30 cellular contexts compared by ENCODE assay signal in the genomic region with DNA sequence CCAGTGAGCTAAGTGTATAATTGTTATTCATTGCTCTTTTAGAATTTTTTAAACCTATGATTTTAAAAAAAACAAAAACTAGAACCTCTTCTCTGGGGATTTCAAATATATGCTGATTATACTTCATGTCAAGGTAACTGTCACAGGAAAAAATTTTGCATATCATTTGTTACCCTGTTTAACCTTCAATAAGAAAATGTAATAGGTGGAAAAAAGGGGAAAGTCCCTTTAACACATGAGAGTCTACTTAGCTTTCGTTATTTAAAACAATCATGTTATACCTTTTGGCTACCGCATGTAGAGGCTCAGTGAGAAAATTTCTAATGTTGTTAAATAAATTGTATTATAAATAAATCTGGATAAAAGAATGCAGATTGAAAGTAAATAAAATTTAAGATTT.
DNase-seq lines count a peak whose midpoint lies in the region; ATAC-seq, FAIRE-seq and TF ChIP-seq lines count a peak whose summit lies in the region.
"Had no signal": no experiment of that assay in that cellular context is flagged by ENCODE, and none has a peak within 500 bp of the region (broad histone marks: within the 10 kb centered on the region; RNA-seq: fewer than 3 reads in every experiment).

No MANE protein-coding gene starts in this region.

- H3K4me3 Mint-ChIP-seq in activated T-cell treated with anti-CD3 and anti-CD28 coated beads, Interleukin-2, amount 50 U/mL, for 4 hours = no peak overlapping the region
- no peak overlapping the region for H3K4me3 Mint-ChIP-seq in activated T-cell treated with anti-CD3 and anti-CD28 coated beads, Interleukin-2, amount 50 U/mL, for 24 hours
- H3K4me3 Mint-ChIP-seq in memory B cell = no peak overlapping the region
- H3K4me3 Mint-ChIP-seq: CD4-positive, alpha-beta memory T cell had no signal

- FAIRE-seq in pancreas (lab: Jason Lieb, UNC) = no peak
- FAIRE-seq: GM12892, HepG2 had no signal

- no peaks in the 10 kb centered on the region for H3K27me3 Mint-ChIP-seq in activated T-cell treated with anti-CD3 and anti-CD28 coated beads, Interleukin-2, amount 50 U/mL, for 4 hours (ENCODE audit: low read depth)
- peaks cover 4% of the 10 kb centered on the region for H3K27me3 Mint-ChIP-seq in activated T-cell treated with anti-CD3 and anti-CD28 coated beads, Interleukin-2, amount 50 U/mL, for 24 hours
- peaks cover 4% of the 10 kb centered on the region for H3K27me3 Mint-ChIP-seq in memory B cell
- H3K27me3 Mint-ChIP-seq: CD4-positive, alpha-beta memory T cell had no signal

- H3K9me3 ChIP-seq in adipocyte (ENCODE audit: control insufficient read depth, low read length) (no peaks in the 10 kb centered on the region), pancreas (no peaks in the 10 kb centered on the region)
- H3K9me3 ChIP-seq: Caco-2, SJCRH30 had no signal

- no peak for DNase-seq in activated T-cell treated with anti-CD3 and anti-CD28 coated beads, Interleukin-2, amount 50 U/mL, for 4 hours
- DNase-seq in activated T-cell treated with anti-CD3 and anti-CD28 coated beads, Interleukin-2, amount 50 U/mL, for 24 hours = no peak
- no peak for DNase-seq in adipocyte (ENCODE audit: low read depth)
- no peak for DNase-seq in memory B cell (ENCODE audit: low spot score in 2 of 2)
- no peak for DNase-seq in pancreas
- no peak for DNase-seq in NCI-H748 treated with DMSO at 0.1 percent for 48 hours (lab: John Stamatoyannopoulos, UW)
- DNase-seq in dorsolateral prefrontal cortex = no peak
- DNase-seq in epidermal melanocyte (ENCODE audit: insufficient read length, low spot score) = no peak
- DNase-seq: 8988T; ACHN; Caco-2; CD4-positive, alpha-beta memory T cell; DMS79 treated with DMSO at 0.1 percent for 48 hours; GF-D8; Karpas-422; NCI-H1092 treated with DMSO at 0.1 percent for 48 hours; NCI-H1436; NCI-H187; NCI-H2081 treated with DMSO at 0.1 percent for 48 hours; NCI-H2171; NCI-H226; NCI-H510A; NCI-H774; PC-3; SJCRH30 had no signal

- intact Hi-C loops in pancreas (cut with DNase I) (no loop called here), dorsolateral prefrontal cortex (cut with DNase I) (no loop called here)

- TF ChIP-seq CTCF in pancreas (IDR thresholded peaks at IDR 0.05) = no peak
- no peak for TF ChIP-seq CTCF in dorsolateral prefrontal cortex (IDR thresholded peaks at IDR 0.05 in 54 of 56, conservative IDR thresholded peaks at IDR 0.05 in 2 of 56; ENCODE audit: low read depth in 1 of 56, partially characterized antibody in 56 of 56)

- H3K4me3 ChIP-seq in adipocyte (ENCODE audit: low read length) (no peak overlapping the region), pancreas (no peak overlapping the region), dorsolateral prefrontal cortex (no peak overlapping the region)
- H3K4me3 ChIP-seq: BLaER1 treated with 17β-estradiol and CSF1 and Interleukin-3, amounts not matched to agents 10 nM and 100 nM; SJCRH30 had no signal

- peak; percentile 28 to 66 for ATAC-seq in activated T-cell treated with anti-CD3 and anti-CD28 coated beads, Interleukin-2, amount 50 U/mL, for 4 hours
- ATAC-seq in memory B cell (ENCODE audit: low read depth) = peak; percentile 86
- ATAC-seq in pancreas = no peak
- ATAC-seq: HCT116, HepG2, PC-3, Right ventricle myocardium inferior had no signal

- H3K36me3 ChIP-seq in adipocyte (ENCODE audit: control insufficient read depth, insufficient read depth, low read length, severe bottlenecking) (no peaks in the 10 kb centered on the region), pancreas (no peaks in the 10 kb centered on the region)
- H3K36me3 ChIP-seq: BLaER1 treated with 17β-estradiol and CSF1 and Interleukin-3, amounts not matched to agents 10 nM and 100 nM; SJCRH30 had no signal

- H3K4me1 Mint-ChIP-seq in activated T-cell treated with anti-CD3 and anti-CD28 coated beads, Interleukin-2, amount 50 U/mL, for 4 hours (ENCODE audit: low read depth) = peaks cover 3% of the 10 kb centered on the region
- H3K4me1 Mint-ChIP-seq in activated T-cell treated with anti-CD3 and anti-CD28 coated beads, Interleukin-2, amount 50 U/mL, for 24 hours (ENCODE audit: low read depth) = no peaks in the 10 kb centered on the region
- no peaks in the 10 kb centered on the region for H3K4me1 Mint-ChIP-seq in memory B cell

- no peak overlapping the region for H3K27ac ChIP-seq in pancreas
- no peak overlapping the region for H3K27ac ChIP-seq in dorsolateral prefrontal cortex
- H3K27ac ChIP-seq: BLaER1 treated with 17β-estradiol and CSF1 and Interleukin-3, amounts not matched to agents 10 nM and 100 nM; SJCRH30 had no signal

- H3K27me3 ChIP-seq in adipocyte (replicated peaks; ENCODE audit: control insufficient read depth, insufficient read depth, low read length) = no peaks in the 10 kb centered on the region
- no peaks in the 10 kb centered on the region for H3K27me3 ChIP-seq in pancreas
- H3K27me3 ChIP-seq in dorsolateral prefrontal cortex = no peaks in the 10 kb centered on the region
- H3K27me3 ChIP-seq: BLaER1 treated with 17β-estradiol and CSF1 and Interleukin-3, amounts not matched to agents 10 nM and 100 nM; SJCRH30 had no signal

- no peaks in the 10 kb centered on the region for H3K9me3 Mint-ChIP-seq in activated T-cell treated with anti-CD3 and anti-CD28 coated beads, Interleukin-2, amount 50 U/mL, for 4 hours
- H3K9me3 Mint-ChIP-seq in activated T-cell treated with anti-CD3 and anti-CD28 coated beads, Interleukin-2, amount 50 U/mL, for 24 hours = no peaks in the 10 kb centered on the region
- H3K9me3 Mint-ChIP-seq in memory B cell = no peaks in the 10 kb centered on the region
- H3K9me3 Mint-ChIP-seq: CD4-positive, alpha-beta memory T cell had no signal

- H3K4me1 ChIP-seq in adipocyte (ENCODE audit: control insufficient read depth, insufficient read depth, low read length) (peaks cover 49% of the 10 kb centered on the region), pancreas (peaks cover 0 to 11% (median 0%) of the 10 kb centered on the region in 3 donors)
- H3K4me1 ChIP-seq: BLaER1 treated with 17β-estradiol and CSF1 and Interleukin-3, amounts not matched to agents 10 nM and 100 nM; Caco-2; SJCRH30 had no signal

- 78 to 89% methylated on average over 2 of the region's 2 CpGs for WGBS in pancreas, 2 donors

- H3K36me3 Mint-ChIP-seq in activated T-cell treated with anti-CD3 and anti-CD28 coated beads, Interleukin-2, amount 50 U/mL, for 4 hours (ENCODE audit: insufficient read depth) = no peaks in the 10 kb centered on the region
- no peaks in the 10 kb centered on the region for H3K36me3 Mint-ChIP-seq in activated T-cell treated with anti-CD3 and anti-CD28 coated beads, Interleukin-2, amount 50 U/mL, for 24 hours (ENCODE audit: low read depth)
- no peaks in the 10 kb centered on the region for H3K36me3 Mint-ChIP-seq in memory B cell
- H3K36me3 Mint-ChIP-seq: CD4-positive, alpha-beta memory T cell had no signal

- H3K27ac Mint-ChIP-seq in activated T-cell treated with anti-CD3 and anti-CD28 coated beads, Interleukin-2, amount 50 U/mL, for 24 hours = no peak overlapping the region
- H3K27ac Mint-ChIP-seq in memory B cell = no peak overlapping the region

- H3K9ac ChIP-seq in adipocyte (ENCODE audit: low read length) = peak overlapping the region; percentile 58
- H3K9ac ChIP-seq: BLaER1 treated with 17β-estradiol and CSF1 and Interleukin-3, amounts not matched to agents 10 nM and 100 nM had no signal

Comparison
In these comparisons a context has a peak if more than half of its experiments do, and no peak if none do; other contexts are left out.
1. ATAC-seq: peak in activated T-cell treated with anti-CD3 and anti-CD28 coated beads, Interleukin-2, amount 50 U/mL, for 4 hours (2 of 2) and memory B cell (single experiment); none in pancreas (0 of 4).